Comparison of ENCODE assay signal across 23 cellular contexts in genomic region chr4:3497095-3497494, GRCh38. TPM values are rescaled to one million over a fixed set of nuclear protein-coding genes. Genes with fewer than 3 reads are reported as not detected.
"Had no signal": no experiment of that assay in that cellular context is flagged by ENCODE, and none has a peak within 500 bp of the region (broad histone marks: within the 10 kb centered on the region; RNA-seq: fewer than 3 reads in every experiment).

No MANE protein-coding gene starts in this region.

- H3K4me3 Mint-ChIP-seq: activated CD4-positive, alpha-beta memory T cell treated with anti-CD3 and anti-CD28 coated beads for 36 hours; activated naive CD8-positive, alpha-beta T cell treated with anti-CD3 and anti-CD28 coated beads for 36 hours; activated T-cell treated with anti-CD3 and anti-CD28 coated beads, Interleukin-2, amount 50 U/mL, for 4 hours; T-helper 17 cell; WTC11 had no signal

- DNase-seq: activated CD4-positive, alpha-beta memory T cell treated with anti-CD3 and anti-CD28 coated beads for 36 hours; activated CD4-positive, alpha-beta T cell treated with anti-CD3 and anti-CD28 coated beads for 48 hours; activated CD4-positive, CD25-positive, alpha-beta regulatory T cell treated with anti-CD3 and anti-CD28 coated beads, Interleukin-2, amount 50 U/mL, for 72 hours; activated CD8-positive, alpha-beta memory T cell treated with anti-CD3 and anti-CD28 coated beads for 24 hours; activated effector memory CD4-positive, alpha-beta T cell treated with anti-CD3 and anti-CD28 coated beads, Interleukin-2, amount 50 U/mL, for 16 hours; activated naive CD4-positive, alpha-beta T cell treated with Interleukin-2 at 50 U/mL for 16 hours; activated naive CD8-positive, alpha-beta T cell treated with anti-CD3 and anti-CD28 coated beads for 36 hours; activated T-cell treated with anti-CD3 and anti-CD28 coated beads, Interleukin-2, amount 50 U/mL, for 4 hours; Karpas-422; MM.1S; NCI-H1105; NCI-H1436; NCI-H187 treated with DMSO at 0.1 percent for 48 hours; NCI-H2081 treated with DMSO at 0.1 percent for 48 hours; NCI-H446; NCI-H524; Peyer's patch; SHP77 treated with DMSO at 0.1 percent for 48 hours; T-helper 17 cell; T-helper 9 cell had no signal

- H3K27ac ChIP-seq: Peyer's patch had no signal

- H3K36me3 Mint-ChIP-seq: activated CD4-positive, alpha-beta memory T cell treated with anti-CD3 and anti-CD28 coated beads for 36 hours; activated naive CD8-positive, alpha-beta T cell treated with anti-CD3 and anti-CD28 coated beads for 36 hours; WTC11 had no signal

- H3K9me3 Mint-ChIP-seq: activated CD4-positive, alpha-beta memory T cell treated with anti-CD3 and anti-CD28 coated beads for 36 hours; activated naive CD8-positive, alpha-beta T cell treated with anti-CD3 and anti-CD28 coated beads for 36 hours; activated T-cell treated with anti-CD3 and anti-CD28 coated beads, Interleukin-2, amount 50 U/mL, for 4 hours; WTC11 had no signal

- H3K27ac Mint-ChIP-seq: activated CD4-positive, alpha-beta memory T cell treated with anti-CD3 and anti-CD28 coated beads for 36 hours; activated naive CD8-positive, alpha-beta T cell treated with anti-CD3 and anti-CD28 coated beads for 36 hours; T-helper 17 cell; WTC11 had no signal

- ATAC-seq: activated T-cell treated with anti-CD3 and anti-CD28 coated beads, Interleukin-2, amount 50 U/mL, for 4 hours; K562; T-helper 17 cell; WTC11 had no signal

- H3K9me3 ChIP-seq: Peyer's patch had no signal

- H3K4me3 ChIP-seq: K562, Peyer's patch had no signal

- FAIRE-seq: K562 had no signal

- H3K4me1 ChIP-seq: Peyer's patch had no signal

- H3K4me1 Mint-ChIP-seq: activated naive CD8-positive, alpha-beta T cell treated with anti-CD3 and anti-CD28 coated beads for 36 hours; WTC11 had no signal

RNA-seq across cellular contexts. Expression of gene DOK7, which starts 34.0 kb away (rescaled TPM):
- total RNA-seq: activated CD4-positive, alpha-beta memory T cell treated with anti-CD3 and anti-CD28 coated beads for 36 hours; activated naive CD8-positive, alpha-beta T cell treated with anti-CD3 and anti-CD28 coated beads for 36 hours; activated T-cell treated with anti-CD3 and anti-CD28 coated beads, Interleukin-2, amount 50 U/mL, for 4 hours; K562; SK-MEL-5; T-helper 17 cell had no signal
- polyA plus RNA-seq: K562 had no signal

RNA-seq across cellular contexts. Expression of gene HGFAC, which starts 55.3 kb away (rescaled TPM):
- total RNA-seq: activated CD4-positive, alpha-beta memory T cell treated with anti-CD3 and anti-CD28 coated beads for 36 hours; activated naive CD8-positive, alpha-beta T cell treated with anti-CD3 and anti-CD28 coated beads for 36 hours; K562; Peyer's patch; SK-MEL-5; T-helper 17 cell had no signal
